13 cellular contexts compared by ENCODE assay signal in genomic region chr15:67761343-67761742, GRCh38.
A peak's percentile ranks its signal among the peaks of the same experiment; 100 is the strongest.
DNase-seq lines count a peak whose midpoint lies in the region; ATAC-seq, FAIRE-seq and TF ChIP-seq lines count a peak whose summit lies in the region.
"Had no signal": no experiment of that assay in that cellular context is flagged by ENCODE, and none has a peak within 500 bp of the region (broad histone marks: within the 10 kb centered on the region; RNA-seq: fewer than 3 reads in every experiment).

No MANE protein-coding gene starts in this region.

- H3K9me3 ChIP-seq in HepG2 (ENCODE audit: low read length): no peaks in the 10 kb centered on the region

- no peaks in the 10 kb centered on the region for H3K36me3 ChIP-seq in HepG2 (replicated peaks in 1 of 2; ENCODE audit: control insufficient read depth in 1 of 2, insufficient read depth in 2 of 2, low read length in 2 of 2)

- H3K4me2 ChIP-seq in HepG2 (ENCODE audit: low read depth, low read length): peak overlapping the region; percentile 57

- peak overlapping the region; percentile 15 for H3K27ac ChIP-seq in HepG2 (ENCODE audit: extremely low read length, insufficient read depth, low read length)

- H3K79me2 ChIP-seq in HepG2 (ENCODE audit: insufficient read depth, low read length): no peaks in the 10 kb centered on the region

- no peak for ATAC-seq in T-cell (replicated peaks in 1 of 4)
- ATAC-seq in HepG2: peak; percentile 97
- no peak for ATAC-seq in GM19035 (IDR thresholded peaks at IDR 0.05; ENCODE audit: unreplicated experiment)
- ATAC-seq in HG02885 (IDR thresholded peaks at IDR 0.05; ENCODE audit: poor library complexity, unreplicated experiment): no peak

- TF ChIP-seq EP300 in HepG2 (IDR thresholded peaks at IDR 0.05; ENCODE audit: low read depth in 2 of 2, low read length in 2 of 2) (no peak), HepG2 (CRISPR knock-in tag; IDR thresholded peaks at IDR 0.05; ENCODE audit: borderline replicate concordance) (no peak)

- peak overlapping the region in 1 of 3 donors; percentile 61 for H3K4me3 Mint-ChIP-seq in T-cell
- H3K4me3 Mint-ChIP-seq: activated T-helper 1 cell treated with anti-CD3 and anti-CD28 coated beads, Interleukin-12 subunit alpha, Interleukin-12 subunit beta, Interleukin-2, Interleukin-4 antibody, amounts not matched to agents 30 ng/mL and 10 ng/mL and 1 ng/mL, durations not matched to agents 14 hours and 24 hours and 36 hours; CD4-positive, CD25-positive, alpha-beta regulatory T cell; memory B cell had no signal

- peaks cover 69 to 76% (median 74%) of the 10 kb centered on the region in 3 donors for H3K4me1 Mint-ChIP-seq in T-cell

- no peak for TF ChIP-seq CTCF in HepG2 (CRISPR knock-in tag; IDR thresholded peaks at IDR 0.05)

- in situ Hi-C loops in G401 (cut with HindIII; ENCODE audit: low sequenced_read_pairs) (no loop called here), HepG2 (cut with HindIII; ENCODE audit: extremely low pct_ligation_motif_present, low pct_unique_long_range_greater_than_20kb) (no loop called here)

- no peak overlapping the region for H3K9ac ChIP-seq in HepG2 (ENCODE audit: insufficient read depth, low read depth, low read length)

- H4K20me1 ChIP-seq in HepG2 (ENCODE audit: insufficient read depth, low read length): no peaks in the 10 kb centered on the region

- intact Hi-C loops in HepG2 (cut with micrococcal nuclease; ENCODE audit: unreplicated experiment): no loop called here

- POLR2A ChIA-PET in T-cell (lab: Charles Lee): interaction anchor here in 1 of 2 donors (0.6 kb wide), 1 partner anchor 463 kb away, joined by 5 read pairs; no protein-coding TSS in a partner anchor
- POLR2A ChIA-PET in HepG2 (lab: Yijun Ruan, JAX): no interaction called here

- H3K4me3 ChIP-seq in HepG2 (replicated peaks in 1 of 3; ENCODE audit: insufficient read depth in 1 of 3, low read depth in 2 of 3, low read length in 3 of 3): no peak overlapping the region

- no peaks in the 10 kb centered on the region for H3K27me3 Mint-ChIP-seq in T-cell
- H3K27me3 Mint-ChIP-seq: CD4-positive, CD25-positive, alpha-beta regulatory T cell; memory B cell had no signal

- no peak overlapping the region for H2AFZ ChIP-seq in HepG2 (ENCODE audit: low read length)

- TF ChIP-seq POLR2A in HepG2 (IDR thresholded peaks at IDR 0.05; ENCODE audit: insufficient read depth in 1 of 2, low read depth in 2 of 2, low read length in 2 of 2): no peak

- H3K4me1 ChIP-seq in HepG2 (ENCODE audit: insufficient read depth, low read length): peaks cover 16% of the 10 kb centered on the region

- no peaks in the 10 kb centered on the region for H3K9me3 Mint-ChIP-seq in T-cell
- H3K9me3 Mint-ChIP-seq: activated T-helper 1 cell treated with anti-CD3 and anti-CD28 coated beads, Interleukin-12 subunit alpha, Interleukin-12 subunit beta, Interleukin-2, Interleukin-4 antibody, amounts not matched to agents 30 ng/mL and 10 ng/mL and 1 ng/mL, durations not matched to agents 14 hours and 24 hours and 36 hours; CD4-positive, CD25-positive, alpha-beta regulatory T cell; memory B cell had no signal

- TF ChIP-seq RAD21 in HepG2 (CRISPR knock-in tag; IDR thresholded peaks at IDR 0.05): no peak

- 11% methylated on average over 4 of the region's 4 CpGs for WGBS in HepG2 (ENCODE audit: low lambda C conversion rate)

- CTCF ChIA-PET in T-cell (lab: Charles Lee) (no interaction called here), HepG2 (lab: Yijun Ruan, JAX; ENCODE audit: low intra/inter-chr PET ratio, low total read pairs) (no interaction called here)

- FAIRE-seq in HepG2 (lab: Jason Lieb, UNC): peak; percentile 81

- no peaks in the 10 kb centered on the region for H3K27me3 ChIP-seq in HepG2 (ENCODE audit: control insufficient read depth in 1 of 2, insufficient read depth in 2 of 2, low read length in 2 of 2)

- H3K27ac Mint-ChIP-seq in T-cell: peak overlapping the region; percentile 64 to 73
- H3K27ac Mint-ChIP-seq: activated T-helper 1 cell treated with anti-CD3 and anti-CD28 coated beads, Interleukin-12 subunit alpha, Interleukin-12 subunit beta, Interleukin-2, Interleukin-4 antibody, amounts not matched to agents 30 ng/mL and 10 ng/mL and 1 ng/mL, durations not matched to agents 14 hours and 24 hours and 36 hours; memory B cell had no signal

- peaks cover 16% of the 10 kb centered on the region for H3K36me3 Mint-ChIP-seq in T-cell

- DNase-seq in G401 (ENCODE audit: low spot score): peak; percentile 27
- peak; percentile 2 for DNase-seq in LoVo (ENCODE audit: low spot score)
- no peak for DNase-seq in T-cell
- DNase-seq in HepG2 (ENCODE audit: low spot score): peak; percentile 57
- DNase-seq in HT-29 (ENCODE audit: low spot score): no peak
- DNase-seq in ureter (ENCODE audit: low spot score): no peak
- DNase-seq: CD4-positive, CD25-positive, alpha-beta regulatory T cell; occipital lobe; stimulated activated naive CD4-positive, alpha-beta T cell treated with Interleukin-2 at 50 U/mL for 16 hours had no signal

- BruUV-seq in HepG2 (replicated peaks; lab: Mats Ljungman, UMichigan): no TSS peak

TF ChIP-seq in HepG2, 621 proteins besides CTCF, POLR2A, EP300 and RAD21 (continues in another document):
- TF ChIP-seq RBAK (CRISPR knock-in tag; IDR thresholded peaks at IDR 0.05) (no peak), ZNF687 (CRISPR knock-in tag; IDR thresholded peaks at IDR 0.05) (no peak), ATF6 (CRISPR knock-in tag; conservative IDR thresholded peaks at IDR 0.05) (no peak), MAF1 (CRISPR knock-in tag; IDR thresholded peaks at IDR 0.05; ENCODE audit: borderline replicate concordance) (no peak), GPBP1L1 (CRISPR knock-in tag; IDR thresholded peaks at IDR 0.05) (no peak), ZNF644 (CRISPR knock-in tag; IDR thresholded peaks at IDR 0.05; ENCODE audit: low read depth) (0 out of 2 replicates have a peak, but pooled peaks have one; percentile 17), HNF4G (IDR thresholded peaks at IDR 0.05; ENCODE audit: borderline replicate concordance, low read depth, low read length) (peak; percentile 35; the same call in 1 of the 2 replicates), HNF4G (CRISPR knock-in tag; IDR thresholded peaks at IDR 0.05; ENCODE audit: borderline replicate concordance, low read depth) (no peak), YEATS4 (CRISPR knock-in tag; IDR thresholded peaks at IDR 0.05; ENCODE audit: borderline replicate concordance) (no peak)

Comparison
In these comparisons a context has a peak if more than half of its experiments do, and no peak if none do; other contexts are left out.
1. DNase-seq: peak in G401 (single experiment), LoVo (single experiment) and HepG2 (single experiment); none in T-cell (0 of 34), HT-29 (single experiment) and ureter (single experiment).